Comparison of ENCODE assay signal across 38 cellular contexts in the genomic region with DNA sequence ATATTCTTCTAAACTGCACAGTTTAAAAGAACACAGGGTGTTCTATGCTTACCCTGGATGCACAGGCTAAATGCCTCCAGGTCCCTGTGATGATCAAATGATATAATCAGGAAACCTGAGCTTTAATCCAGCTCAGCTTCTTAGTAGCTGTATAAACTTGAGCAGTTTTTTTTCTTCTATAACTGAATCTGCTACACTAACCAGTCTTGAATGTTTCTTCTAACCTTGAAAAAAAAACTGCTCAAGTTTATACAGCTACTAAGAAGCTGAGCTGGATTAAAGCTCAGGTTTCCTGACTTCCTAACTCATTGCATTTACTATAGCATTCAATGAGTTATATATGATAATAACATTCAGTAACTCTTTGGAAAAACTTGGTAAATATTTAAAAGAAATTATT.
"Had no signal": no experiment of that assay in that cellular context is flagged by ENCODE, and none has a peak within 500 bp of the region (broad histone marks: within the 10 kb centered on the region; RNA-seq: fewer than 3 reads in every experiment).

No MANE protein-coding gene starts in this region.

- H3K9me3 Mint-ChIP-seq: activated naive CD4-positive, alpha-beta T cell treated with anti-CD3 and anti-CD28 coated beads for 36 hours; activated naive CD4-positive, alpha-beta T cell treated with anti-CD3 and anti-CD28 coated beads, Interleukin-2, amount 10 ng/mL, durations not matched to agents 7 days and 5 days; activated naive CD4-positive, alpha-beta T cell treated with anti-CD3 and anti-CD28 coated beads, Interleukin-2, amount 50 U/mL, for 24 hours; activated naive CD4-positive, alpha-beta T cell treated with anti-CD3 and anti-CD28 coated beads, Interleukin-2, amount 50 U/mL, for 72 hours; activated naive CD8-positive, alpha-beta T cell treated with anti-CD3 and anti-CD28 coated beads for 36 hours; activated naive CD8-positive, alpha-beta T cell treated with anti-CD3 and anti-CD28 coated beads, Interleukin-2, amount 10 ng/mL, durations not matched to agents 7 days and 5 days; activated T-cell treated with anti-CD3 and anti-CD28 coated beads, Interleukin-2, amount 50 U/mL, for 24 hours; activated T-cell treated with anti-CD3 and anti-CD28 coated beads, Interleukin-2, amount 50 U/mL, for 4 hours; activated T-cell treated with anti-CD3 and anti-CD28 coated beads, Interleukin-2, amount 50 U/mL, for 72 hours; activated T-helper 1 cell treated with anti-CD3 and anti-CD28 coated beads, Interleukin-12 subunit alpha, Interleukin-12 subunit beta, Interleukin-2, Interleukin-4 antibody, amounts not matched to agents 30 ng/mL and 10 ng/mL and 1 ng/mL, durations not matched to agents 14 hours and 24 hours and 36 hours; activated T-helper 17 cell treated with anti-CD3 and anti-CD28 coated beads, Interleukin-2, amount 50 U/mL, for 72 hours; activated T-helper 2 cell treated with anti-CD3 and anti-CD28 coated beads, Interferon-gamma antibody, Interleukin-2, Interleukin-4, amounts not matched to agents 10 μg/mL and 5 μg/mL and 100 μg/mL, durations not matched to agents 14 hours and 24 hours and 36 hours; brain had no signal

- H3K4me3 Mint-ChIP-seq: activated naive CD4-positive, alpha-beta T cell treated with anti-CD3 and anti-CD28 coated beads for 36 hours; activated naive CD4-positive, alpha-beta T cell treated with anti-CD3 and anti-CD28 coated beads, Interleukin-2, amount 10 ng/mL, durations not matched to agents 7 days and 5 days; activated naive CD4-positive, alpha-beta T cell treated with anti-CD3 and anti-CD28 coated beads, Interleukin-2, amount 50 U/mL, for 24 hours; activated naive CD8-positive, alpha-beta T cell; activated naive CD8-positive, alpha-beta T cell treated with anti-CD3 and anti-CD28 coated beads for 36 hours; activated naive CD8-positive, alpha-beta T cell treated with anti-CD3 and anti-CD28 coated beads, Interleukin-2, amount 10 ng/mL, durations not matched to agents 7 days and 5 days; activated naive CD8-positive, alpha-beta T cell treated with anti-CD3 and anti-CD28 coated beads, Interleukin-2, amount 50 U/mL, for 24 hours; activated T-cell treated with anti-CD3 and anti-CD28 coated beads, Interleukin-2, amount 50 U/mL, for 24 hours; activated T-cell treated with anti-CD3 and anti-CD28 coated beads, Interleukin-2, amount 50 U/mL, for 4 hours; activated T-cell treated with anti-CD3 and anti-CD28 coated beads, Interleukin-2, amount 50 U/mL, for 72 hours; activated T-helper 1 cell treated with anti-CD3 and anti-CD28 coated beads, Interleukin-12 subunit alpha, Interleukin-12 subunit beta, Interleukin-2, Interleukin-4 antibody, amounts not matched to agents 30 ng/mL and 10 ng/mL and 1 ng/mL, durations not matched to agents 14 hours and 24 hours and 36 hours; activated T-helper 17 cell treated with anti-CD3 and anti-CD28 coated beads, Interleukin-2, amount 50 U/mL, for 72 hours; brain; central memory CD8-positive, alpha-beta T cell had no signal

- H3K36me3 ChIP-seq: adrenal gland, ascending aorta, brain microvascular endothelial cell, breast epithelium, cardiac muscle cell had no signal

- ATAC-seq: activated naive CD4-positive, alpha-beta T cell treated with anti-CD3 and anti-CD28 coated beads, Interleukin-2, amount 50 U/mL, for 72 hours; activated naive CD8-positive, alpha-beta T cell treated with anti-CD3 and anti-CD28 coated beads, Interleukin-2, amount 50 U/mL, for 24 hours; activated T-cell treated with anti-CD3 and anti-CD28 coated beads, Interleukin-2, amount 50 U/mL, for 4 hours; activated T-cell treated with anti-CD3 and anti-CD28 coated beads, Interleukin-2, amount 50 U/mL, for 72 hours; activated T-helper 17 cell treated with anti-CD3 and anti-CD28 coated beads, Interleukin-2, amount 50 U/mL, for 72 hours; body of pancreas had no signal

- H3K27me3 ChIP-seq: adrenal gland, ascending aorta, body of pancreas, brain microvascular endothelial cell, breast epithelium, cardiac muscle cell had no signal

- DNase-seq: activated effector memory CD4-positive, alpha-beta T cell treated with anti-CD3 and anti-CD28 coated beads, Interleukin-2, amount 50 U/mL, for 16 hours; activated effector memory CD4-positive, alpha-beta T cell treated with Interleukin-2 at 50 U/mL for 16 hours; activated gamma-delta T cell; activated gamma-delta T cell treated with Interleukin-2 at 50 U/mL for 16 hours; activated naive CD4-positive, alpha-beta T cell; activated naive CD4-positive, alpha-beta T cell treated with anti-CD3 and anti-CD28 coated beads for 36 hours; activated naive CD4-positive, alpha-beta T cell treated with anti-CD3 and anti-CD28 coated beads, Interleukin-2, amount 10 ng/mL, durations not matched to agents 7 days and 5 days; activated naive CD4-positive, alpha-beta T cell treated with anti-CD3 and anti-CD28 coated beads, Interleukin-2, amount 50 U/mL, for 16 hours; activated naive CD4-positive, alpha-beta T cell treated with Interleukin-2 at 50 U/mL for 16 hours; activated naive CD8-positive, alpha-beta T cell treated with anti-CD3 and anti-CD28 coated beads for 36 hours; activated naive CD8-positive, alpha-beta T cell treated with anti-CD3 and anti-CD28 coated beads, Interleukin-2, amount 10 ng/mL, durations not matched to agents 7 days and 5 days; activated naive CD8-positive, alpha-beta T cell treated with anti-CD3 and anti-CD28 coated beads, Interleukin-2, amount 50 U/mL, for 24 hours; activated T-cell treated with anti-CD3 and anti-CD28 coated beads, Interleukin-2, amount 50 U/mL, for 1 hour; activated T-cell treated with anti-CD3 and anti-CD28 coated beads, Interleukin-2, amount 50 U/mL, for 24 hours; activated T-cell treated with anti-CD3 and anti-CD28 coated beads, Interleukin-2, amount 50 U/mL, for 4 hours; activated T-cell treated with anti-CD3 and anti-CD28 coated beads, Interleukin-2, amount 50 U/mL, for 48 hours; activated T-cell treated with anti-CD3 and anti-CD28 coated beads, Interleukin-2, amount 50 U/mL, for 72 hours; adrenal gland; amniotic stem cell; amygdala; anterior cingulate cortex; aorta; body of pancreas; brain microvascular endothelial cell; caudate nucleus; central memory CD4-positive, alpha-beta T cell; cerebellar nuclear complex had no signal

- H3K4me3 ChIP-seq: adrenal gland, ascending aorta, body of pancreas, breast epithelium, cardiac muscle cell had no signal

- H3K27me3 Mint-ChIP-seq: activated naive CD4-positive, alpha-beta T cell treated with anti-CD3 and anti-CD28 coated beads, Interleukin-2, amount 10 ng/mL, durations not matched to agents 7 days and 5 days; activated naive CD8-positive, alpha-beta T cell treated with anti-CD3 and anti-CD28 coated beads, Interleukin-2, amount 10 ng/mL, durations not matched to agents 7 days and 5 days; activated naive CD8-positive, alpha-beta T cell treated with anti-CD3 and anti-CD28 coated beads, Interleukin-2, amount 50 U/mL, for 24 hours; activated T-cell treated with anti-CD3 and anti-CD28 coated beads, Interleukin-2, amount 50 U/mL, for 24 hours; activated T-helper 17 cell treated with anti-CD3 and anti-CD28 coated beads, Interleukin-2, amount 50 U/mL, for 72 hours; brain; central memory CD8-positive, alpha-beta T cell had no signal

- H3K4me1 ChIP-seq: adrenal gland, ascending aorta, body of pancreas, breast epithelium had no signal

- H3K36me3 Mint-ChIP-seq: activated naive CD4-positive, alpha-beta T cell treated with anti-CD3 and anti-CD28 coated beads, Interleukin-2, amount 10 ng/mL, durations not matched to agents 7 days and 5 days; activated naive CD4-positive, alpha-beta T cell treated with anti-CD3 and anti-CD28 coated beads, Interleukin-2, amount 50 U/mL, for 24 hours; activated naive CD4-positive, alpha-beta T cell treated with anti-CD3 and anti-CD28 coated beads, Interleukin-2, amount 50 U/mL, for 72 hours; activated naive CD8-positive, alpha-beta T cell; activated naive CD8-positive, alpha-beta T cell treated with anti-CD3 and anti-CD28 coated beads for 36 hours; activated naive CD8-positive, alpha-beta T cell treated with anti-CD3 and anti-CD28 coated beads, Interleukin-2, amount 10 ng/mL, durations not matched to agents 7 days and 5 days; brain had no signal

- H3K9me3 ChIP-seq: adrenal gland, ascending aorta, body of pancreas, breast epithelium had no signal

- H3K27ac ChIP-seq: adrenal gland, ascending aorta, body of pancreas, brain microvascular endothelial cell, breast epithelium, cardiac muscle cell had no signal

- H3K4me1 Mint-ChIP-seq: activated naive CD4-positive, alpha-beta T cell treated with anti-CD3 and anti-CD28 coated beads, Interleukin-2, amount 10 ng/mL, durations not matched to agents 7 days and 5 days; activated naive CD4-positive, alpha-beta T cell treated with anti-CD3 and anti-CD28 coated beads, Interleukin-2, amount 50 U/mL, for 24 hours; activated naive CD8-positive, alpha-beta T cell treated with anti-CD3 and anti-CD28 coated beads for 36 hours; activated naive CD8-positive, alpha-beta T cell treated with anti-CD3 and anti-CD28 coated beads, Interleukin-2, amount 10 ng/mL, durations not matched to agents 7 days and 5 days; activated naive CD8-positive, alpha-beta T cell treated with anti-CD3 and anti-CD28 coated beads, Interleukin-2, amount 50 U/mL, for 24 hours; activated T-helper 17 cell treated with anti-CD3 and anti-CD28 coated beads, Interleukin-2, amount 50 U/mL, for 72 hours; brain; central memory CD8-positive, alpha-beta T cell had no signal

- H3K27ac Mint-ChIP-seq: activated naive CD4-positive, alpha-beta T cell treated with anti-CD3 and anti-CD28 coated beads for 36 hours; activated naive CD4-positive, alpha-beta T cell treated with anti-CD3 and anti-CD28 coated beads, Interleukin-2, amount 10 ng/mL, durations not matched to agents 7 days and 5 days; activated naive CD4-positive, alpha-beta T cell treated with anti-CD3 and anti-CD28 coated beads, Interleukin-2, amount 50 U/mL, for 24 hours; activated naive CD4-positive, alpha-beta T cell treated with anti-CD3 and anti-CD28 coated beads, Interleukin-2, amount 50 U/mL, for 72 hours; activated naive CD8-positive, alpha-beta T cell; activated naive CD8-positive, alpha-beta T cell treated with anti-CD3 and anti-CD28 coated beads for 36 hours; activated naive CD8-positive, alpha-beta T cell treated with anti-CD3 and anti-CD28 coated beads, Interleukin-2, amount 10 ng/mL, durations not matched to agents 7 days and 5 days; activated naive CD8-positive, alpha-beta T cell treated with anti-CD3 and anti-CD28 coated beads, Interleukin-2, amount 50 U/mL, for 24 hours; activated T-cell treated with anti-CD3 and anti-CD28 coated beads, Interleukin-2, amount 50 U/mL, for 24 hours; activated T-cell treated with anti-CD3 and anti-CD28 coated beads, Interleukin-2, amount 50 U/mL, for 72 hours; activated T-helper 1 cell treated with anti-CD3 and anti-CD28 coated beads, Interleukin-12 subunit alpha, Interleukin-12 subunit beta, Interleukin-2, Interleukin-4 antibody, amounts not matched to agents 30 ng/mL and 10 ng/mL and 1 ng/mL, durations not matched to agents 14 hours and 24 hours and 36 hours; activated T-helper 17 cell treated with anti-CD3 and anti-CD28 coated beads, Interleukin-2, amount 50 U/mL, for 72 hours; activated T-helper 2 cell treated with anti-CD3 and anti-CD28 coated beads, Interferon-gamma antibody, Interleukin-2, Interleukin-4, amounts not matched to agents 10 μg/mL and 5 μg/mL and 100 μg/mL, durations not matched to agents 14 hours and 24 hours and 36 hours; brain had no signal
